11 cellular contexts compared by ENCODE assay signal in genomic region chr17:40903129-40903847, GRCh38. TPM values are rescaled to one million over a fixed set of nuclear protein-coding genes. Genes with fewer than 3 reads are reported as not detected.
DNase-seq lines count a peak whose midpoint lies in the region; ATAC-seq and TF ChIP-seq lines count a peak whose summit lies in the region.
"Had no signal": no experiment of that assay in that cellular context is flagged by ENCODE, and none has a peak within 500 bp of the region (broad histone marks: within the 10 kb centered on the region; RNA-seq: fewer than 3 reads in every experiment).

No MANE protein-coding gene starts in this region.

- intact Hi-C loops in Caco-2 (cut with micrococcal nuclease; ENCODE audit: unreplicated experiment) (loop anchor here (1.0 to 5.0 kb wide), 2 partner anchors 46 to 764 kb away; no protein-coding TSS in a partner anchor), activated B cell treated with CpG ODN at 0.5 μM for 24 hours (cut with micrococcal nuclease) (loop anchor here (10.0 kb wide), 1 partner anchor 278 kb away; no protein-coding TSS in a partner anchor)

- BruUV-seq in Caco-2 (replicated peaks; lab: Mats Ljungman, UMichigan), result TSS peak; percentile 62

- TF ChIP-seq CTCF in Caco-2 (IDR thresholded peaks at IDR 0.05; ENCODE audit: insufficient read depth in 1 of 2, low read depth in 1 of 2, low read length in 1 of 2, severe bottlenecking in 1 of 2, unreplicated experiment in 1 of 2) (no peak), activated B cell treated with CpG ODN at 0.5 μM for 24 hours (IDR thresholded peaks at IDR 0.05) (no peak), WERI-Rb-1 (IDR thresholded peaks at IDR 0.05; ENCODE audit: low read depth, low read length) (no peak)

- H3K4me3 Mint-ChIP-seq in Caco-2 (ENCODE audit: unreplicated experiment) (peak overlapping the region; percentile 65), activated B cell treated with CpG ODN at 0.5 μM for 24 hours (no peak overlapping the region)
- H3K4me3 Mint-ChIP-seq: activated CD4-positive, alpha-beta T cell treated with anti-CD3 and anti-CD28 coated beads, Interleukin-2, amount 10 ng/mL, durations not matched to agents 7 days and 5 days had no signal

- no peaks in the 10 kb centered on the region for H3K27me3 Mint-ChIP-seq in Caco-2 (ENCODE audit: insufficient read depth, unreplicated experiment)
- peaks cover 21% of the 10 kb centered on the region for H3K27me3 Mint-ChIP-seq in activated B cell treated with CpG ODN at 0.5 μM for 24 hours

- no peaks in the 10 kb centered on the region for H3K27me3 ChIP-seq in Caco-2 (replicated peaks; ENCODE audit: control insufficient read depth, insufficient read depth, low read length)
- H3K27me3 ChIP-seq in HUES48 (ENCODE audit: control insufficient read depth, insufficient read depth, low read length), result no peaks in the 10 kb centered on the region
- H3K27me3 ChIP-seq in WERI-Rb-1 (ENCODE audit: insufficient read depth, low read depth, severe bottlenecking), result peaks cover 92% of the 10 kb centered on the region
- H3K27me3 ChIP-seq: tibial nerve had no signal

- CTCF ChIA-PET in Caco-2 (lab: Charles Lee), result interaction anchor here (0.6 to 1.8 kb wide), 3 partner anchors 292 to 762 kb away, joined by 3 to 8 read pairs (median 5); no protein-coding TSS in a partner anchor
- CTCF ChIA-PET in activated B cell treated with CpG ODN at 0.5 μM for 24 hours (lab: Charles Lee), result interaction anchor here (1.2 kb wide), 1 partner anchor 646 kb away, joined by 3 read pairs; no protein-coding TSS in a partner anchor

- no peak overlapping the region for H3K9ac ChIP-seq in HUES48 (ENCODE audit: low read depth, low read length)

- H3K9me3 ChIP-seq in Caco-2, result no peaks in the 10 kb centered on the region
- H3K9me3 ChIP-seq in HUES48 (ENCODE audit: control insufficient read depth, insufficient read depth, low read length), result no peaks in the 10 kb centered on the region
- H3K9me3 ChIP-seq in WERI-Rb-1 (ENCODE audit: severe bottlenecking), result no peaks in the 10 kb centered on the region
- H3K9me3 ChIP-seq: psoas muscle, tibial nerve had no signal

- H3K27ac ChIP-seq in HUES48 (ENCODE audit: low read depth, low read length) (peak overlapping the region; percentile 82), WERI-Rb-1 (no peak overlapping the region)
- H3K27ac ChIP-seq: psoas muscle had no signal

- H3K4me1 Mint-ChIP-seq in Caco-2 (ENCODE audit: low read depth, unreplicated experiment) (peaks cover 43% of the 10 kb centered on the region), activated B cell treated with CpG ODN at 0.5 μM for 24 hours (peaks cover 4% of the 10 kb centered on the region)

- peak; percentile 74 for ATAC-seq in activated B cell treated with CpG ODN at 0.5 μM for 24 hours (ENCODE audit: low read depth)
- ATAC-seq: psoas muscle had no signal

- H3K36me3 Mint-ChIP-seq in Caco-2 (ENCODE audit: insufficient read depth, unreplicated experiment), result peaks cover 5% of the 10 kb centered on the region
- H3K36me3 Mint-ChIP-seq in activated B cell treated with CpG ODN at 0.5 μM for 24 hours (ENCODE audit: low read depth), result no peaks in the 10 kb centered on the region

- H3K4me1 ChIP-seq in Caco-2 (peaks cover 51% of the 10 kb centered on the region), HUES48 (ENCODE audit: control insufficient read depth, insufficient read depth, low read length) (peaks cover 7% of the 10 kb centered on the region; the same call in 1 of the 2 replicates)
- H3K4me1 ChIP-seq: psoas muscle, tibial nerve had no signal

- POLR2A ChIA-PET in Caco-2 (lab: Charles Lee) (interaction anchor here (0.6 to 0.8 kb wide), 2 partner anchors 625 to 786 kb away, joined by 3 to 5 read pairs; partner anchors contain the start of gene KRT19), activated B cell treated with CpG ODN at 0.5 μM for 24 hours (lab: Charles Lee) (interaction anchor here (0.6 kb wide), 1 partner anchor 14 kb away, joined by 4 read pairs; no protein-coding TSS in a partner anchor)

- H3K27ac Mint-ChIP-seq in Caco-2 (ENCODE audit: unreplicated experiment), result peak overlapping the region; percentile 95
- H3K27ac Mint-ChIP-seq in activated B cell treated with CpG ODN at 0.5 μM for 24 hours, result no peak overlapping the region
- H3K27ac Mint-ChIP-seq: activated CD4-positive, alpha-beta T cell treated with anti-CD3 and anti-CD28 coated beads, Interleukin-2, amount 10 ng/mL, durations not matched to agents 7 days and 5 days had no signal

- peak; percentile 69 to 70 for DNase-seq in Caco-2
- no peak for DNase-seq in activated B cell treated with CpG ODN at 0.5 μM for 24 hours
- peak; percentile 70 for DNase-seq in mucosa of gallbladder (ENCODE audit: low spot score)
- DNase-seq in WERI-Rb-1, result no peak
- DNase-seq in stimulated activated CD8-positive, alpha-beta memory T cell treated with anti-CD3 and anti-CD28 coated beads, Interleukin-4, amount 100 ng/mL, for 48 hours, result no peak
- DNase-seq in putamen (ENCODE audit: low spot score), result no peak
- DNase-seq in DMS114 treated with DMSO at 0.1 percent for 48 hours (lab: John Stamatoyannopoulos, UW; ENCODE audit: unreplicated experiment), result no peak
- DNase-seq: activated CD4-positive, alpha-beta T cell treated with anti-CD3 and anti-CD28 coated beads, Interleukin-2, amount 10 ng/mL, durations not matched to agents 7 days and 5 days; psoas muscle had no signal

- H3K9me3 Mint-ChIP-seq in Caco-2 (ENCODE audit: unreplicated experiment) (no peaks in the 10 kb centered on the region), activated B cell treated with CpG ODN at 0.5 μM for 24 hours (no peaks in the 10 kb centered on the region)
- H3K9me3 Mint-ChIP-seq: activated CD4-positive, alpha-beta T cell treated with anti-CD3 and anti-CD28 coated beads, Interleukin-2, amount 10 ng/mL, durations not matched to agents 7 days and 5 days had no signal

- H3K36me3 ChIP-seq in Caco-2 (ENCODE audit: control insufficient read depth, insufficient read depth, low read length) (no peaks in the 10 kb centered on the region), HUES48 (ENCODE audit: control insufficient read depth, insufficient read depth, low read length) (no peaks in the 10 kb centered on the region), WERI-Rb-1 (no peaks in the 10 kb centered on the region)
- H3K36me3 ChIP-seq: tibial nerve had no signal

- H3K4me3 ChIP-seq in Caco-2 (ENCODE audit: low read depth, low read length), result no peak overlapping the region
- H3K4me3 ChIP-seq in HUES48 (ENCODE audit: low read depth, low read length), result no peak overlapping the region
- no peak overlapping the region for H3K4me3 ChIP-seq in WERI-Rb-1 (ENCODE audit: low read depth, low read length)
- H3K4me3 ChIP-seq: psoas muscle, tibial nerve had no signal

RNA-seq across cellular contexts. Expression of gene KRT20, which starts 18.2 kb away (rescaled TPM):
- total RNA-seq in Caco-2 (2022) (0.53 and 1.0 TPM in 2 replicates), activated B cell treated with CpG ODN at 0.5 μM for 24 hours (not detected in 2 replicates), mucosa of gallbladder (0.32 TPM)
- total RNA-seq: activated CD4-positive, alpha-beta T cell treated with anti-CD3 and anti-CD28 coated beads, Interleukin-2, amount 10 ng/mL, durations not matched to agents 7 days and 5 days; tibial nerve had no signal

RNA-seq across cellular contexts. Expression of gene KRT23, which starts 34.2 kb away (rescaled TPM):
- total RNA-seq in Caco-2 (2022) (43.6 and 47.1 TPM in 2 replicates), activated B cell treated with CpG ODN at 0.5 μM for 24 hours (not detected in 2 replicates), mucosa of gallbladder (7.0 TPM)
- total RNA-seq: activated CD4-positive, alpha-beta T cell treated with anti-CD3 and anti-CD28 coated beads, Interleukin-2, amount 10 ng/mL, durations not matched to agents 7 days and 5 days; tibial nerve had no signal

RNA-seq across cellular contexts. Expression of gene KRT12, which starts 36.3 kb away (rescaled TPM):
- total RNA-seq in Caco-2 (2022), result not detected in 2 replicates
- not detected in 2 replicates for total RNA-seq in activated B cell treated with CpG ODN at 0.5 μM for 24 hours
- total RNA-seq in mucosa of gallbladder, result not detected
- total RNA-seq: activated CD4-positive, alpha-beta T cell treated with anti-CD3 and anti-CD28 coated beads, Interleukin-2, amount 10 ng/mL, durations not matched to agents 7 days and 5 days; psoas muscle; tibial nerve had no signal

Comparison
In these comparisons a context has a peak if more than half of its experiments do, and no peak if none do; other contexts are left out.
1. DNase-seq: peak in Caco-2 (2 of 2) and mucosa of gallbladder (single experiment); none in activated B cell treated with CpG ODN at 0.5 μM for 24 hours (single experiment), WERI-Rb-1 (single experiment), stimulated activated CD8-positive, alpha-beta memory T cell treated with anti-CD3 and anti-CD28 coated beads, Interleukin-4, amount 100 ng/mL, for 48 hours (single experiment), putamen (single experiment) and DMS114 treated with DMSO at 0.1 percent for 48 hours (single experiment).